ENCODE assay signal across 26 cellular contexts in genomic region chr6:68654134-68654533, GRCh38. TPM values are rescaled to one million over a fixed set of nuclear protein-coding genes. Genes with fewer than 3 reads are reported as not detected.
DNase-seq lines count a peak whose midpoint lies in the region; ATAC-seq and TF ChIP-seq lines count a peak whose summit lies in the region.
"Had no signal": no experiment of that assay in that cellular context is flagged by ENCODE, and none has a peak within 500 bp of the region (broad histone marks: within the 10 kb centered on the region; RNA-seq: fewer than 3 reads in every experiment).

No MANE protein-coding gene starts in this region.

- no peaks in the 10 kb centered on the region for H3K9me3 ChIP-seq in upper lobe of right lung
- H3K9me3 ChIP-seq: A549, Caco-2, MG63, SK-N-SH had no signal

- POLR2A ChIA-PET in GM10248 (lab: Yijun Ruan, JAX), result no interaction called here

- peaks cover 67% of the 10 kb centered on the region for H3K4me1 Mint-ChIP-seq in brain
- H3K4me1 Mint-ChIP-seq: CD4-positive, alpha-beta memory T cell had no signal

- H3K27me3 ChIP-seq in upper lobe of right lung, result no peaks in the 10 kb centered on the region

- no peaks in the 10 kb centered on the region for H3K36me3 ChIP-seq in upper lobe of right lung
- H3K36me3 ChIP-seq: MG63 had no signal

- H3K9me3 Mint-ChIP-seq in brain, result no peaks in the 10 kb centered on the region

- ATAC-seq in upper lobe of right lung, result no peak
- ATAC-seq in GM19467 (IDR thresholded peaks at IDR 0.05; ENCODE audit: unreplicated experiment), result no peak
- no peak for ATAC-seq in GM21381 (IDR thresholded peaks at IDR 0.05; ENCODE audit: unreplicated experiment)
- ATAC-seq: A549 had no signal

- no peaks in the 10 kb centered on the region for H3K27me3 Mint-ChIP-seq in brain
- H3K27me3 Mint-ChIP-seq: CD4-positive, alpha-beta memory T cell had no signal

- intact Hi-C loops in upper lobe of right lung (cut with DNase I), result no loop called here

- peak overlapping the region; percentile 2 for H3K27ac ChIP-seq in upper lobe of right lung
- H3K27ac ChIP-seq: A549 had no signal

- H3K4me1 ChIP-seq in upper lobe of right lung, result peaks cover 5% of the 10 kb centered on the region
- H3K4me1 ChIP-seq: A549, Caco-2 had no signal

- H3K36me3 Mint-ChIP-seq in brain, result no peaks in the 10 kb centered on the region
- H3K36me3 Mint-ChIP-seq: CD4-positive, alpha-beta memory T cell had no signal

- CTCF ChIA-PET in GM10248 (lab: Yijun Ruan, JAX), result no interaction called here

- peak overlapping the region in 2 of 5 experiments; percentile 14 to 34 for H3K27ac Mint-ChIP-seq in brain

- no peak for TF ChIP-seq CTCF in brain (conservative IDR thresholded peaks at IDR 0.05)
- TF ChIP-seq CTCF in upper lobe of right lung (IDR thresholded peaks at IDR 0.05), result no peak
- no peak for TF ChIP-seq CTCF in GM10248 (IDR thresholded peaks at IDR 0.05; ENCODE audit: control extremely low read depth, extremely low read depth, low read depth, missing control alignments)

- DNase-seq in NCI-H446 treated with DMSO at 0.1 percent for 48 hours (lab: John Stamatoyannopoulos, UW) (peak; percentile 15), inferior parietal cortex (ENCODE audit: extremely low spot score) (peak; percentile 15), upper lobe of right lung (no peak), GM10248 (ENCODE audit: extremely low spot score) (no peak)
- DNase-seq: C1 segment of cervical spinal cord; Caco-2; CD4-positive, alpha-beta memory T cell; DMS 273 treated with DMSO at 0.1 percent for 48 hours; DMS79; EL; GDM1; H7; KBM-7; MG63; NCI-H1105 treated with DMSO at 0.1 percent for 48 hours; NCI-H146; NCI-H2029; NCI-H69; SIG-M5; SK-N-SH; SW 1271 had no signal

- H3K4me3 ChIP-seq in upper lobe of right lung, result no peak overlapping the region
- H3K4me3 ChIP-seq: A549, MG63 had no signal

- peak overlapping the region in 3 of 5 experiments; percentile 49 to 73 (median 69) for H3K4me3 Mint-ChIP-seq in brain
- H3K4me3 Mint-ChIP-seq: CD4-positive, alpha-beta memory T cell had no signal

RNA-seq across cellular contexts. Expression of gene ADGRB3, which starts 19.1 kb away (rescaled TPM):
- 6.2 TPM for polyA plus RNA-seq in brain (ENCODE audit: insufficient read depth, low read depth, low replicate concordance)
- 3.5 TPM for total RNA-seq in upper lobe of right lung
- total RNA-seq: CD4-positive, alpha-beta memory T cell; LHCN-M2 had no signal
- polyA plus RNA-seq: A549; CD4-positive, alpha-beta memory T cell had no signal

Comparison
In these comparisons a context has a peak if more than half of its experiments do, and no peak if none do; other contexts are left out.
1. DNase-seq: peak in NCI-H446 treated with DMSO at 0.1 percent for 48 hours (single experiment) and inferior parietal cortex (single experiment); none in upper lobe of right lung (single experiment) and GM10248 (single experiment).